Comparison of ENCODE assay signal across 8 cellular contexts in the genomic region with DNA sequence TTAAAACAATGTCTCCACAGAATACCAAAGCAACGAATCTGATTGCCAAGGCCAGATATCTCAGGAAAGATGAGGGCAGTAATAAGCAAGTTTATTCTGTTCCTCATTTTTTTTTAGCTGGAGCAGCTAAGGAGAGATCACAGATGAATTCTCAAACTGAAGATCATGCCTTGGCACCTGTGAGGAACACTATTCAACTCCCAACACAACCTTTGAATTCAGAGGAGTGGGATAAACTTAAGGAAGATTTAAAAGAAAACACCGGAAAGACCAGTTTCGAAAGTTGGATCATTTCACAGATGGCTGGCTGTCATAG. TPM values are rescaled to one million over a fixed set of nuclear protein-coding genes. Genes with fewer than 3 reads are reported as not detected.
DNase-seq lines count a peak whose midpoint lies in the region; ATAC-seq, FAIRE-seq and TF ChIP-seq lines count a peak whose summit lies in the region.

No MANE protein-coding gene starts in this region.

- H2AFZ ChIP-seq in HepG2 (ENCODE audit: low read length): peak overlapping the region; percentile 94

- 32% methylated on average over 3 of the region's 3 CpGs for WGBS in HepG2 (ENCODE audit: low lambda C conversion rate)
- WGBS in transverse colon (ENCODE audit: low coverage in 1 of 2), 2 donors: 19 to 24% methylated on average over 3 of the region's 3 CpGs

- H4K20me1 ChIP-seq in HepG2 (ENCODE audit: insufficient read depth, low read length): no peaks in the 10 kb centered on the region

- in situ Hi-C loops in HepG2 (cut with HindIII; ENCODE audit: extremely low pct_ligation_motif_present, low pct_unique_long_range_greater_than_20kb): loop anchor here (5.0 kb wide), 1 partner anchor 284 kb away; no protein-coding TSS in a partner anchor
- in situ Hi-C loops in transverse colon (cut with MboI; ENCODE audit: low pct_ligation_motif_present in 1 of 4, low pct_unique_long_range_greater_than_20kb in 1 of 4, low sequenced_read_pairs in 3 of 4): loop anchor here in 2 of 4 donors (10.0 to 25.0 kb wide), 2 partner anchors 249 to 289 kb away; partner anchors contain the start of genes BAZ1A (in 1 of the 2) and NFKBIA (in 1 of the 2)

- no peak for TF ChIP-seq RAD21 in HepG2 (CRISPR knock-in tag; IDR thresholded peaks at IDR 0.05)

- peak overlapping the region; percentile 86 for H3K4me2 ChIP-seq in HepG2 (ENCODE audit: low read depth, low read length)

- FAIRE-seq in HepG2 (lab: Jason Lieb, UNC): no peak

- H3K36me3 ChIP-seq in HepG2 (replicated peaks in 1 of 2; ENCODE audit: control insufficient read depth in 1 of 2, insufficient read depth in 2 of 2, low read length in 2 of 2) (no peaks in the 10 kb centered on the region; a peak in 2 of 5 replicates), transverse colon (no peaks in the 10 kb centered on the region)

- H3K9me3 Mint-ChIP-seq in activated T-cell treated with anti-CD3 and anti-CD28 coated beads, Interleukin-2, amount 50 U/mL, for 72 hours: no peaks in the 10 kb centered on the region
- no peaks in the 10 kb centered on the region for H3K9me3 Mint-ChIP-seq in activated naive CD8-positive, alpha-beta T cell treated with anti-CD3 and anti-CD28 coated beads, Interleukin-2, amount 50 U/mL, for 24 hours

- no peaks in the 10 kb centered on the region for H3K27me3 Mint-ChIP-seq in activated T-cell treated with anti-CD3 and anti-CD28 coated beads, Interleukin-2, amount 50 U/mL, for 72 hours (ENCODE audit: low read depth)
- H3K27me3 Mint-ChIP-seq in activated naive CD8-positive, alpha-beta T cell treated with anti-CD3 and anti-CD28 coated beads, Interleukin-2, amount 50 U/mL, for 24 hours: no peaks in the 10 kb centered on the region

- H3K9ac ChIP-seq in HepG2 (ENCODE audit: insufficient read depth, low read depth, low read length): peak overlapping the region; percentile 90

- H3K27me3 ChIP-seq in HepG2 (ENCODE audit: control insufficient read depth in 1 of 2, insufficient read depth in 2 of 2, low read length in 2 of 2) (peaks cover 0 to 5% of the 10 kb centered on the region in 2 experiments; a peak in 2 of 5 replicates), transverse colon (no peaks in the 10 kb centered on the region)

- no peak for ATAC-seq in activated T-cell treated with anti-CD3 and anti-CD28 coated beads, Interleukin-2, amount 50 U/mL, for 72 hours (replicated peaks in 1 of 2)
- ATAC-seq in activated naive CD8-positive, alpha-beta T cell treated with anti-CD3 and anti-CD28 coated beads, Interleukin-2, amount 50 U/mL, for 24 hours: no peak
- ATAC-seq in HepG2 (no peak), GM21723 (IDR thresholded peaks at IDR 0.05; ENCODE audit: unreplicated experiment) (no peak), HG03521 (IDR thresholded peaks at IDR 0.05; ENCODE audit: unreplicated experiment) (no peak)

- peaks cover 8 to 20% of the 10 kb centered on the region in 2 donors for H3K36me3 Mint-ChIP-seq in activated T-cell treated with anti-CD3 and anti-CD28 coated beads, Interleukin-2, amount 50 U/mL, for 72 hours (ENCODE audit: insufficient read depth in 2 of 2)
- H3K36me3 Mint-ChIP-seq in activated naive CD8-positive, alpha-beta T cell treated with anti-CD3 and anti-CD28 coated beads, Interleukin-2, amount 50 U/mL, for 24 hours (ENCODE audit: low read depth): peaks cover 30% of the 10 kb centered on the region

- H3K4me1 ChIP-seq in HepG2 (ENCODE audit: insufficient read depth, low read length) (peaks cover 55% of the 10 kb centered on the region), transverse colon (peaks cover 5 to 52% (median 28%) of the 10 kb centered on the region in 4 donors)

- H3K4me3 ChIP-seq in HepG2 (replicated peaks in 1 of 3; ENCODE audit: insufficient read depth in 1 of 3, low read depth in 2 of 3, low read length in 3 of 3) (peak overlapping the region; percentile 82 to 97 (median 86)), transverse colon (peak overlapping the region in 3 of 4 donors; percentile 59 to 96 (median 63))

- H3K4me3 Mint-ChIP-seq in activated T-cell treated with anti-CD3 and anti-CD28 coated beads, Interleukin-2, amount 50 U/mL, for 72 hours: peak overlapping the region; percentile 94
- H3K4me3 Mint-ChIP-seq in activated naive CD8-positive, alpha-beta T cell treated with anti-CD3 and anti-CD28 coated beads, Interleukin-2, amount 50 U/mL, for 24 hours: peak overlapping the region; percentile 88

- peaks cover 40% of the 10 kb centered on the region for H3K79me2 ChIP-seq in HepG2 (ENCODE audit: insufficient read depth, low read length)

- H3K27ac ChIP-seq in HepG2 (ENCODE audit: extremely low read length, insufficient read depth, low read length): peak overlapping the region; percentile 91
- H3K27ac ChIP-seq in transverse colon: peak overlapping the region; percentile 92 to 99 (median 96)

- intact Hi-C loops in HepG2 (cut with micrococcal nuclease; ENCODE audit: unreplicated experiment): loop anchor here (2.0 to 10.0 kb wide), 4 partner anchors 141 to 681 kb away; partner anchors contain the start of genes RALGAPA1 and SRP54
- intact Hi-C loops in transverse colon (cut with DNase I; ENCODE audit: low total_unique reads): no loop called here

- TF ChIP-seq POLR2A in HepG2 (IDR thresholded peaks at IDR 0.05; ENCODE audit: insufficient read depth in 1 of 2, low read depth in 2 of 2, low read length in 2 of 2) (no peak), transverse colon (IDR thresholded peaks at IDR 0.05) (no peak)

- H3K9me3 ChIP-seq in HepG2 (ENCODE audit: low read length): no peaks in the 10 kb centered on the region
- H3K9me3 ChIP-seq in transverse colon: no peaks in the 10 kb centered on the region

- no TSS peak for BruUV-seq in HepG2 (replicated peaks; lab: Mats Ljungman, UMichigan)

- CTCF ChIA-PET in HepG2 (lab: Yijun Ruan, JAX; ENCODE audit: low intra/inter-chr PET ratio, low total read pairs): no interaction called here

- peaks cover 69% of the 10 kb centered on the region for H3K4me1 Mint-ChIP-seq in activated T-cell treated with anti-CD3 and anti-CD28 coated beads, Interleukin-2, amount 50 U/mL, for 72 hours (ENCODE audit: low read depth)
- H3K4me1 Mint-ChIP-seq in activated naive CD8-positive, alpha-beta T cell treated with anti-CD3 and anti-CD28 coated beads, Interleukin-2, amount 50 U/mL, for 24 hours: peaks cover 63% of the 10 kb centered on the region

- POLR2A ChIA-PET in HepG2 (lab: Yijun Ruan, JAX): interaction anchor here (0.6 to 4.5 kb wide), 16 partner anchors 8 to 703 kb away, joined by 3 to 78 read pairs (median 8); partner anchors contain the start of genes BRMS1L, FAM177A1, NFKBIA and PSMA6

- H3K27ac Mint-ChIP-seq in activated T-cell treated with anti-CD3 and anti-CD28 coated beads, Interleukin-2, amount 50 U/mL, for 72 hours: peak overlapping the region; percentile 98
- H3K27ac Mint-ChIP-seq in activated naive CD8-positive, alpha-beta T cell treated with anti-CD3 and anti-CD28 coated beads, Interleukin-2, amount 50 U/mL, for 24 hours: peak overlapping the region; percentile 100

- TF ChIP-seq EP300 in HepG2 (IDR thresholded peaks at IDR 0.05; ENCODE audit: low read depth in 2 of 2, low read length in 2 of 2): no peak
- 0 out of 2 replicates have a peak, but pooled peaks have one; percentile 3 for TF ChIP-seq EP300 in HepG2 (CRISPR knock-in tag; IDR thresholded peaks at IDR 0.05; ENCODE audit: borderline replicate concordance)
- TF ChIP-seq EP300 in transverse colon (IDR thresholded peaks at IDR 0.05; ENCODE audit: low read depth): no peak

- no peak for DNase-seq in activated T-cell treated with anti-CD3 and anti-CD28 coated beads, Interleukin-2, amount 50 U/mL, for 72 hours
- DNase-seq in activated T-cell treated with anti-CD3 and anti-CD28 coated beads, Interleukin-2, amount 50 U/mL, for 48 hours: no peak
- no peak for DNase-seq in activated naive CD8-positive, alpha-beta T cell treated with anti-CD3 and anti-CD28 coated beads, Interleukin-2, amount 50 U/mL, for 24 hours
- DNase-seq in HepG2 (ENCODE audit: low spot score) (no peak), transverse colon (no peak)
- no peak for DNase-seq in stimulated activated CD4-positive, alpha-beta T cell treated with anti-CD3 and anti-CD28 coated beads, Interleukin-2, amount 100 ng/mL, for 24 hours

- no peak for TF ChIP-seq CTCF in HepG2 (CRISPR knock-in tag; IDR thresholded peaks at IDR 0.05)
- TF ChIP-seq CTCF in transverse colon (IDR thresholded peaks at IDR 0.05): no peak

RNA-seq across cellular contexts. Expression of gene PRORP, which starts 1.0 kb away (rescaled TPM):
- total RNA-seq in activated T-cell treated with anti-CD3 and anti-CD28 coated beads, Interleukin-2, amount 50 U/mL, for 72 hours: 10 to 100 TPM; 33.0 to 36.0 TPM
- total RNA-seq in HepG2 (2016; rRNA removed; fragmentation: Illumina TruSeq; extraction: Trizol) (88.7 and 131 TPM in 2 replicates), transverse colon (10 to 100 TPM; 23.2 to 46.0 (median 32.2) TPM)
- 13.8 and 16.8 TPM in 2 replicates for total RNA-seq in HepG2 (2016; cell fraction: cytosol; rRNA removed; fragmentation: Illumina TruSeq; extraction: Trizol; ENCODE audit: low read depth)
- total RNA-seq in HepG2 (2016; cell fraction: insoluble cytoplasmic fraction; rRNA removed; fragmentation: Illumina TruSeq; extraction: Trizol): 92.4 and 130 TPM in 2 replicates
- total RNA-seq in HepG2 (2016; cell fraction: membrane; rRNA removed; fragmentation: Illumina TruSeq; extraction: Trizol): 35.4 and 42.4 TPM in 2 replicates
- total RNA-seq in HepG2 (2016; cell fraction: nucleus; rRNA removed; fragmentation: Illumina TruSeq; extraction: Trizol): 90.7 and 94.1 TPM in 2 replicates
- polyA plus RNA-seq in HepG2 (2011; rRNA removed): 39.5 and 48.9 TPM in 2 replicates
- 31.7 and 35.0 TPM in 2 replicates for polyA plus RNA-seq in HepG2 (2011; cell fraction: cytosol; rRNA removed)
- polyA plus RNA-seq in HepG2 (2011; cell fraction: nucleus; rRNA removed): 48.8 and 58.1 TPM in 2 replicates
- polyA plus RNA-seq in HepG2 (2012): 28.3 and 37.5 TPM in 2 replicates
- polyA plus RNA-seq in HepG2 (2016; cell fraction: cytosol; fragmentation: Illumina TruSeq; extraction: Trizol; ENCODE audit: low read depth): 19.5 and 19.9 TPM in 2 replicates
- polyA plus RNA-seq in HepG2 (2016; cell fraction: insoluble cytoplasmic fraction; fragmentation: Illumina TruSeq; extraction: Trizol; ENCODE audit: low read depth): 109 and 122 TPM in 2 replicates
- polyA plus RNA-seq in HepG2 (2016; cell fraction: membrane; fragmentation: Illumina TruSeq; extraction: Trizol; ENCODE audit: low read depth): 35.4 and 36.9 TPM in 2 replicates
- 57.9 and 59.7 TPM in 2 replicates for polyA plus RNA-seq in HepG2 (2016; cell fraction: nucleus; fragmentation: Illumina TruSeq; extraction: Trizol; ENCODE audit: insufficient read depth, low read depth)
- polyA minus RNA-seq in HepG2 (2011; rRNA and poly(A)+ RNA removed; ENCODE audit: low replicate concordance): 52.8 and 83.3 TPM in 2 replicates
- 20.3 and 21.2 TPM in 2 replicates for polyA minus RNA-seq in HepG2 (2011; cell fraction: cytosol; rRNA and poly(A)+ RNA removed)
- polyA minus RNA-seq in HepG2 (2011; cell fraction: nucleus; rRNA and poly(A)+ RNA removed): 93.3 and 97.1 TPM in 2 replicates

RNA-seq across cellular contexts. Expression of gene PPP2R3C, which starts 1.6 kb away (rescaled TPM):
- 10 to 100 TPM; 66.5 to 83.7 TPM for total RNA-seq in activated T-cell treated with anti-CD3 and anti-CD28 coated beads, Interleukin-2, amount 50 U/mL, for 72 hours
- 102 and 140 TPM in 2 replicates for total RNA-seq in HepG2 (2016; rRNA removed; fragmentation: Illumina TruSeq; extraction: Trizol)
- total RNA-seq in HepG2 (2016; cell fraction: cytosol; rRNA removed; fragmentation: Illumina TruSeq; extraction: Trizol; ENCODE audit: low read depth): 67.2 and 69.3 TPM in 2 replicates
- 103 and 132 TPM in 2 replicates for total RNA-seq in HepG2 (2016; cell fraction: insoluble cytoplasmic fraction; rRNA removed; fragmentation: Illumina TruSeq; extraction: Trizol)
- total RNA-seq in HepG2 (2016; cell fraction: membrane; rRNA removed; fragmentation: Illumina TruSeq; extraction: Trizol): 98.3 and 109 TPM in 2 replicates
- total RNA-seq in HepG2 (2016; cell fraction: nucleus; rRNA removed; fragmentation: Illumina TruSeq; extraction: Trizol): 70.1 and 86.0 TPM in 2 replicates
- polyA plus RNA-seq in HepG2 (2011; rRNA removed): 49.5 and 63.4 TPM in 2 replicates
- polyA plus RNA-seq in HepG2 (2011; cell fraction: cytosol; rRNA removed): 18.2 and 27.5 TPM in 2 replicates
- 44.1 and 44.3 TPM in 2 replicates for polyA plus RNA-seq in HepG2 (2011; cell fraction: nucleus; rRNA removed)
- polyA plus RNA-seq in HepG2 (2012): 81.6 and 81.7 TPM in 2 replicates
- 47.5 and 54.1 TPM in 2 replicates for polyA plus RNA-seq in HepG2 (2016; cell fraction: cytosol; fragmentation: Illumina TruSeq; extraction: Trizol; ENCODE audit: low read depth)
- 104 and 106 TPM in 2 replicates for polyA plus RNA-seq in HepG2 (2016; cell fraction: insoluble cytoplasmic fraction; fragmentation: Illumina TruSeq; extraction: Trizol; ENCODE audit: low read depth)
- 73.5 and 78.8 TPM in 2 replicates for polyA plus RNA-seq in HepG2 (2016; cell fraction: membrane; fragmentation: Illumina TruSeq; extraction: Trizol; ENCODE audit: low read depth)
- polyA plus RNA-seq in HepG2 (2016; cell fraction: nucleus; fragmentation: Illumina TruSeq; extraction: Trizol; ENCODE audit: insufficient read depth, low read depth): 113 and 121 TPM in 2 replicates
- polyA minus RNA-seq in HepG2 (2011; rRNA and poly(A)+ RNA removed; ENCODE audit: low replicate concordance): 10.0 and 16.5 TPM in 2 replicates
- polyA minus RNA-seq in HepG2 (2011; cell fraction: cytosol; rRNA and poly(A)+ RNA removed): 18.3 and 22.6 TPM in 2 replicates
- polyA minus RNA-seq in HepG2 (2011; cell fraction: nucleus; rRNA and poly(A)+ RNA removed): 63.3 and 75.2 TPM in 2 replicates
- total RNA-seq in transverse colon: 10 to 100 TPM; 13.5 to 26.5 (median 19.1) TPM
